In the genomic region with DNA sequence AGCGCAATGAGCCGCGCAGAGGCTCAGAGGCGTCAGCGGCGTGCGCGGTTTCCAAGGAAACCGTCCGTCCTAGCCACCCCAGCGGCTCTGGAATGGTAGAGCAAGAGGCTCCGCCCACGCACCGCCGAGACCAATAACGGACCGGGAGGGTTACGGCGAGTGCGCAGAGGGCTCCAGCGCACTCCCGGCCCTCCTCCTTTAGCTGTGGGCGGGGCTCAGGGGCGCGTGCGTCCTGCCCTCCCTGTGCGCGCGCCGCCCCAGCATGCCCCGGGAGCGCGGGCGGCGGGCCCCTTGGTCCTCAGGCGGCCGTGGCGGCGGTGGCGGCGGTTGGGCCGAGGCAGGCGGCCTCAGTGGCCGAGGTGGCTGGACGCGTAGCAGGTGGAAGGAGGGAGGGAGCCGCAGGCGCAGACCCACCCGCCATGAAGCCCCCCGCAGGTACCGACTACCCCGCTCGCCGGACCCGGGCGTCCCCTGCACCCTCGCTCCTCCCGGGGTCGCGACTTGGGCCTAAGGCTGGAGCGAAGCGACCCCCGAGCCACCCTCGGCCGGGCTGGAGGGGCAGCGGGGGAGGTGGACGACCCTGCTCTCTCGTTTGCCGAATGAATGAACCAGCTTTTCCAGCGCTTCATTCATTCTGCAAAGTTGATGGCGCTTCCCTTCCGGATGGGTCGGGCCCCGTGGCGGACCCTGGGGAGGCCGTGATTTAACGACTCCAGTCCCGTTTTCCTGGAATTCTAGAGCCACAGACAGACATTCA, we compare ENCODE assay signal across 9 cellular contexts. TPM values are rescaled to one million over a fixed set of nuclear protein-coding genes. Genes with fewer than 3 reads are reported as not detected.
DNase-seq lines count a peak whose midpoint lies in the region; ATAC-seq, FAIRE-seq and TF ChIP-seq lines count a peak whose summit lies in the region.
"Had no signal": no experiment of that assay in that cellular context is flagged by ENCODE, and none has a peak within 500 bp of the region (broad histone marks: within the 10 kb centered on the region; RNA-seq: fewer than 3 reads in every experiment).

A gene (plus strand): TSS at position 260 of the 757 bp plus-strand sequence. CDS start 160 bp downstream, at position 420.

- H3K4me3 ChIP-seq in AG10803 (ENCODE audit: low read length): peak within 1 kb of the TSS; percentile 81
- H3K4me3 ChIP-seq in kidney (ENCODE audit: low read length in 2 of 2): peak within 1 kb of the TSS; percentile 58 to 78

- peak; percentile 68 for FAIRE-seq in kidney (lab: Jason Lieb, UNC)
- FAIRE-seq: colon had no signal

- peak; percentile 63 for ATAC-seq in HG03432 (IDR thresholded peaks at IDR 0.05; ENCODE audit: unreplicated experiment)

- H3K9me3 Mint-ChIP-seq in chondrocyte (ENCODE audit: low read depth): no peaks in the 10 kb centered on the region

- no peaks in the 10 kb centered on the region for H3K36me3 ChIP-seq in kidney (ENCODE audit: control insufficient read depth in 1 of 2, insufficient read depth in 2 of 2, low read length in 2 of 2)

- TF ChIP-seq POLR2A in GM19099 (IDR thresholded peaks at IDR 0.05; ENCODE audit: extremely low read depth, insufficient read length, low read depth): peak; percentile 94

- intact Hi-C loops in kidney (cut with DNase I): no loop called here

- H3K9me3 ChIP-seq in kidney (ENCODE audit: control insufficient read depth in 1 of 2, low read length in 2 of 2): no peaks in the 10 kb centered on the region

- H3K27ac ChIP-seq in kidney (ENCODE audit: low read depth in 2 of 2, low read length in 2 of 2): peak within 1 kb of the TSS; percentile 69 to 84

- peak within 1 kb of the TSS; percentile 94 for H3K27ac Mint-ChIP-seq in chondrocyte (ENCODE audit: unreplicated experiment)

- peak within 1 kb of the TSS; percentile 32 to 77 for H3K9ac ChIP-seq in kidney (ENCODE audit: low read length in 2 of 2)

- no peaks in the 10 kb centered on the region for H3K36me3 Mint-ChIP-seq in chondrocyte (ENCODE audit: low read depth)

- H3K4me1 Mint-ChIP-seq in chondrocyte (ENCODE audit: low read depth): peaks cover 42% of the 10 kb centered on the region

- H3K27me3 Mint-ChIP-seq in chondrocyte (ENCODE audit: low read depth): no peaks in the 10 kb centered on the region

- peak within 1 kb of the TSS; percentile 93 for H3K4me3 Mint-ChIP-seq in chondrocyte (ENCODE audit: unreplicated experiment)

- peaks cover 15 to 21% of the 10 kb centered on the region in 2 donors for H3K4me1 ChIP-seq in kidney (ENCODE audit: control insufficient read depth in 1 of 2, insufficient read depth in 1 of 2, low read depth in 1 of 2, low read length in 2 of 2)

- no peak for TF ChIP-seq CTCF in AG10803 (conservative IDR thresholded peaks at IDR 0.05; ENCODE audit: low read length)
- TF ChIP-seq CTCF in chondrocyte (IDR thresholded peaks at IDR 0.05): no peak
- TF ChIP-seq CTCF in kidney (IDR thresholded peaks at IDR 0.05; ENCODE audit: borderline replicate concordance, extremely low read depth, insufficient read depth): no peak

- DNase-seq in AG10803 (ENCODE audit: low read depth) (peak; percentile 98), NCI-H510A treated with DMSO at 0.1 percent for 48 hours (lab: John Stamatoyannopoulos, UW) (peak; percentile 93), chondrocyte (ENCODE audit: low spot score) (peak; percentile 100), kidney (peak; percentile 100)
- peak; percentile 99 to 100 for DNase-seq in activated CD4-positive, alpha-beta T cell treated with anti-CD3 and anti-CD28 coated beads for 24 hours (ENCODE audit: low read depth in 2 of 2)
- DNase-seq in stimulated activated CD4-positive, alpha-beta T cell treated with anti-CD3 and anti-CD28 coated beads, Interleukin-15, amount 100 ng/mL, for 24 hours: peak; percentile 100

RNA-seq across cellular contexts. Expression of the gene that starts here (rescaled TPM):
- total RNA-seq in chondrocyte (46.9 to 78.0 TPM (median 48.4 TPM) in 3 replicates), kidney (42.9 TPM)
- polyA plus RNA-seq in kidney (ENCODE audit: insufficient read depth, low read depth, low replicate concordance): 36.8 TPM

Comparison
In these comparisons a context has a peak if more than half of its experiments do, and no peak if none do; other contexts are left out.
1. Peak in every context shown above with its lines: DNase-seq, ATAC-seq, H3K4me3 ChIP-seq and H3K27ac ChIP-seq.